ENCODE assay signal across 17 cellular contexts in the genomic region with DNA sequence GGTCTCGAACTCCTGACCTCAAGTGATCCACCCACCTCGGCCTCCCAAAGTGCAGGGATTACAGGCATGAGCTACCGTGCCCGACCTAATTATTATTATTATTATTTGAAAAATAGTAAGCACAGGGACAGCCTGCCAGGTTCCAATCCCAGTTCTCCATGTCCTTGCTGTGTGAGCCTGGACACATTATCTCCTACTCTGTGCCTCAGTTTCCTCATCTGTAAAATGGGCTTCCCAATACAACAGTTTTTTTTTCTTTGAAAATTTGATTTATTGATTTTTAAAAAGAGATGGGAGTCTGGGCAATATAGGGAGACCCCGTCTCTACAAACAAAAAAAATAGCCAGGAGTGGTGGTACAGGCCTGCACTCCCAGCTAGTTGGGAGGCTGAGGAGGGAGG. TPM values are rescaled to one million over a fixed set of nuclear protein-coding genes. Genes with fewer than 3 reads are reported as not detected.
DNase-seq lines count a peak whose midpoint lies in the region; ATAC-seq and TF ChIP-seq lines count a peak whose summit lies in the region.
"Had no signal": no experiment of that assay in that cellular context is flagged by ENCODE, and none has a peak within 500 bp of the region (broad histone marks: within the 10 kb centered on the region; RNA-seq: fewer than 3 reads in every experiment).

No MANE protein-coding gene starts in this region.

- H3K4me1 Mint-ChIP-seq in dendritic cell treated with granulocyte-macrophage colony-stimulating factor and Interleukin-4, amounts not matched to agents 40 ng/mL and 50 ng/mL, for 4 days (ENCODE audit: low read depth) = peaks cover 62% of the 10 kb centered on the region
- H3K4me1 Mint-ChIP-seq: CD4-positive, CD25-positive, alpha-beta regulatory T cell had no signal

- peaks cover 11% of the 10 kb centered on the region for H3K36me3 Mint-ChIP-seq in dendritic cell treated with granulocyte-macrophage colony-stimulating factor and Interleukin-4, amounts not matched to agents 40 ng/mL and 50 ng/mL, for 4 days (ENCODE audit: low read depth)
- H3K36me3 Mint-ChIP-seq: CD4-positive, CD25-positive, alpha-beta regulatory T cell had no signal

- no peak for ATAC-seq in Right ventricle myocardium inferior
- ATAC-seq: CD8-positive, alpha-beta T cell had no signal

- DNase-seq in Right ventricle myocardium inferior (ENCODE audit: missing footprints) (peak; percentile 13), right atrium auricular region (ENCODE audit: low spot score) (no peak), HL-60 (ENCODE audit: low read depth in 1 of 2, low spot score in 1 of 2) (no peak), AML-193 (lab: John Stamatoyannopoulos, UW) (no peak), ecto neural progenitor cell (ENCODE audit: low spot score) (no peak)
- DNase-seq: BE2C; Caco-2; CD4-positive, CD25-positive, alpha-beta regulatory T cell; CD8-positive, alpha-beta T cell; DMS153; DND-41; GM23248; H7; HCEC 1CT had no signal

- H3K27ac ChIP-seq in right atrium auricular region (no peak overlapping the region), HL-60 (replicated peaks) (peak overlapping the region; percentile 64)
- H3K27ac ChIP-seq: 22Rv1, C4-2B had no signal

- H3K27ac Mint-ChIP-seq in dendritic cell treated with granulocyte-macrophage colony-stimulating factor and Interleukin-4, amounts not matched to agents 40 ng/mL and 50 ng/mL, for 4 days = peak overlapping the region; percentile 37
- H3K27ac Mint-ChIP-seq: CD4-positive, CD25-positive, alpha-beta regulatory T cell; CD8-positive, alpha-beta T cell had no signal

- no peak overlapping the region for H3K4me3 Mint-ChIP-seq in dendritic cell treated with granulocyte-macrophage colony-stimulating factor and Interleukin-4, amounts not matched to agents 40 ng/mL and 50 ng/mL, for 4 days
- H3K4me3 Mint-ChIP-seq: CD4-positive, CD25-positive, alpha-beta regulatory T cell; CD8-positive, alpha-beta T cell had no signal

- H3K36me3 ChIP-seq in right atrium auricular region = no peaks in the 10 kb centered on the region
- H3K36me3 ChIP-seq: BE2C had no signal

- H3K4me3 ChIP-seq in right atrium auricular region (no peak overlapping the region), HL-60 (replicated peaks; ENCODE audit: insufficient read depth, low read length) (no peak overlapping the region)
- H3K4me3 ChIP-seq: GM23248 had no signal

- H3K9me3 Mint-ChIP-seq in dendritic cell treated with granulocyte-macrophage colony-stimulating factor and Interleukin-4, amounts not matched to agents 40 ng/mL and 50 ng/mL, for 4 days = no peaks in the 10 kb centered on the region
- H3K9me3 Mint-ChIP-seq: CD4-positive, CD25-positive, alpha-beta regulatory T cell; CD8-positive, alpha-beta T cell had no signal

- TF ChIP-seq CTCF in right atrium auricular region (IDR thresholded peaks at IDR 0.05) (no peak), HL-60 (IDR thresholded peaks at IDR 0.05; ENCODE audit: insufficient read depth, low read length) (no peak)

- intact Hi-C loops in Right ventricle myocardium inferior (cut with DNase I) = no loop called here
- intact Hi-C loops in dendritic cell treated with granulocyte-macrophage colony-stimulating factor and Interleukin-4, amounts not matched to agents 40 ng/mL and 50 ng/mL, for 4 days (cut with micrococcal nuclease) = no loop called here

- H3K4me1 ChIP-seq in right atrium auricular region = no peaks in the 10 kb centered on the region
- H3K4me1 ChIP-seq: BE2C, Caco-2 had no signal

- no peaks in the 10 kb centered on the region for H3K27me3 Mint-ChIP-seq in dendritic cell treated with granulocyte-macrophage colony-stimulating factor and Interleukin-4, amounts not matched to agents 40 ng/mL and 50 ng/mL, for 4 days

- no peaks in the 10 kb centered on the region for H3K9me3 ChIP-seq in right atrium auricular region
- H3K9me3 ChIP-seq: BE2C, Caco-2 had no signal

- H3K27me3 ChIP-seq in right atrium auricular region (no peaks in the 10 kb centered on the region), HL-60 (ENCODE audit: insufficient read depth, poor library complexity, severe bottlenecking) (no peaks in the 10 kb centered on the region)
- H3K27me3 ChIP-seq: BE2C had no signal

RNA-seq across cellular contexts. Expression of a gene that starts 3.3 kb away (rescaled TPM):
- total RNA-seq in Right ventricle myocardium inferior (0.65 TPM), right atrium auricular region (under 1 TPM in 1 of 2 donors, not detected in 1; 0.90 TPM)

RNA-seq across cellular contexts. Expression of a gene that starts 9.5 kb away (rescaled TPM):
- total RNA-seq in Right ventricle myocardium inferior = 20.1 TPM
- total RNA-seq in right atrium auricular region = 10 to 100 TPM; 12.5 to 20.4 TPM

RNA-seq across cellular contexts. Expression of a gene that starts 16.6 kb away (rescaled TPM):
- 0.38 TPM for total RNA-seq in Right ventricle myocardium inferior
- total RNA-seq in right atrium auricular region = 1 to 10 TPM in 1 of 2 donors, under 1 TPM in 1; 0.22 to 1.7 TPM
- total RNA-seq: CD8-positive, alpha-beta T cell had no signal

RNA-seq across cellular contexts. Expression of a gene that starts 19.6 kb away (rescaled TPM):
- total RNA-seq in Right ventricle myocardium inferior (0.30 TPM), right atrium auricular region (under 1 TPM in 1 of 2 donors, not detected in 1; 0.55 TPM)

RNA-seq across cellular contexts. Expression of a gene that starts 27.0 kb away (rescaled TPM):
- 10.1 TPM for total RNA-seq in Right ventricle myocardium inferior
- total RNA-seq in right atrium auricular region = 10 to 100 TPM; 14.8 to 24.8 TPM
